In genomic region chr2:177552414-177553175, GRCh38 we compare ENCODE assay signal across 1 cellular context.
TF ChIP-seq lines count a peak whose summit lies in the region.

No MANE protein-coding gene starts in this region.

TF ChIP-seq in GM12878, 131 proteins besides CTCF, POLR2A, EP300 and RAD21 (continued from another document and continues in another):
- TF ChIP-seq CEBPZ (IDR thresholded peaks at IDR 0.05; ENCODE audit: low read depth, low read length) = no peak
- peak; percentile 43 for TF ChIP-seq BACH1 (IDR thresholded peaks at IDR 0.05; ENCODE audit: borderline replicate concordance)
- TF ChIP-seq POU2F2 (IDR thresholded peaks at IDR 0.05; ENCODE audit: borderline replicate concordance, low read depth, low read length) = peak; percentile 32; the same call in 1 of the 3 replicates
- peak in 1 of 2 experiments; percentile 44; a peak in 1 of 4 replicates for TF ChIP-seq ETV6 (conservative IDR thresholded peaks at IDR 0.05 in 1 of 2, IDR thresholded peaks at IDR 0.05 in 1 of 2; ENCODE audit: borderline replicate concordance in 1 of 2, low read depth in 1 of 2)
- peak; percentile 72; the same call in 1 of the 2 replicates for TF ChIP-seq NBN (IDR thresholded peaks at IDR 0.05)
- TF ChIP-seq ZNF24 (IDR thresholded peaks at IDR 0.05) = no peak
- TF ChIP-seq MEF2A (IDR thresholded peaks at IDR 0.05; ENCODE audit: insufficient read depth, low read depth, low read length) = no peak
- no peak for TF ChIP-seq STAT3 (IDR thresholded peaks at IDR 0.05; ENCODE audit: low read depth, low read length)
- 0 out of 2 replicates have a peak, but pooled peaks have one; percentile 60 for TF ChIP-seq CHD2 (IDR thresholded peaks at IDR 0.05; ENCODE audit: borderline replicate concordance, low read depth, low read length)
- no peak for TF ChIP-seq ZNF622 (IDR thresholded peaks at IDR 0.05)
- TF ChIP-seq MTA2 (IDR thresholded peaks at IDR 0.05; ENCODE audit: low read depth) = no peak
- TF ChIP-seq, protein P1, sequence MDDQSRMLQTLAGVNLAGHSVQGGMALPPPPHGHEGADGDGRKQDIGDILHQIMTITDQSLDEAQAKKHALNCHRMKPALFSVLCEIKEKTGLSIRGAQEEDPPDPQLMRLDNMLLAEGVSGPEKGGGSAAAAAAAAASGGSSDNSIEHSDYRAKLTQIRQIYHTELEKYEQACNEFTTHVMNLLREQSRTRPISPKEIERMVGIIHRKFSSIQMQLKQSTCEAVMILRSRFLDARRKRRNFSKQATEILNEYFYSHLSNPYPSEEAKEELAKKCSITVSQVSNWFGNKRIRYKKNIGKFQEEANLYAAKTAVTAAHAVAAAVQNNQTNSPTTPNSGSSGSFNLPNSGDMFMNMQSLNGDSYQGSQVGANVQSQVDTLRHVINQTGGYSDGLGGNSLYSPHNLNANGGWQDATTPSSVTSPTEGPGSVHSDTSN (IDR thresholded peaks at IDR 0.05; ENCODE audit: insufficient replicate concordance, low read depth, low read length) = no peak
- TF ChIP-seq USF2 (IDR thresholded peaks at IDR 0.05; ENCODE audit: borderline replicate concordance, low read depth, low read length) = no peak
- TF ChIP-seq RELA (IDR thresholded peaks at IDR 0.05; ENCODE audit: borderline replicate concordance, partially characterized antibody) = peak; percentile 65
- TF ChIP-seq SIN3A (IDR thresholded peaks at IDR 0.05; ENCODE audit: low read depth, low read length) = no peak; the same call in 1 of the 2 replicates
- TF ChIP-seq, protein P2, sequence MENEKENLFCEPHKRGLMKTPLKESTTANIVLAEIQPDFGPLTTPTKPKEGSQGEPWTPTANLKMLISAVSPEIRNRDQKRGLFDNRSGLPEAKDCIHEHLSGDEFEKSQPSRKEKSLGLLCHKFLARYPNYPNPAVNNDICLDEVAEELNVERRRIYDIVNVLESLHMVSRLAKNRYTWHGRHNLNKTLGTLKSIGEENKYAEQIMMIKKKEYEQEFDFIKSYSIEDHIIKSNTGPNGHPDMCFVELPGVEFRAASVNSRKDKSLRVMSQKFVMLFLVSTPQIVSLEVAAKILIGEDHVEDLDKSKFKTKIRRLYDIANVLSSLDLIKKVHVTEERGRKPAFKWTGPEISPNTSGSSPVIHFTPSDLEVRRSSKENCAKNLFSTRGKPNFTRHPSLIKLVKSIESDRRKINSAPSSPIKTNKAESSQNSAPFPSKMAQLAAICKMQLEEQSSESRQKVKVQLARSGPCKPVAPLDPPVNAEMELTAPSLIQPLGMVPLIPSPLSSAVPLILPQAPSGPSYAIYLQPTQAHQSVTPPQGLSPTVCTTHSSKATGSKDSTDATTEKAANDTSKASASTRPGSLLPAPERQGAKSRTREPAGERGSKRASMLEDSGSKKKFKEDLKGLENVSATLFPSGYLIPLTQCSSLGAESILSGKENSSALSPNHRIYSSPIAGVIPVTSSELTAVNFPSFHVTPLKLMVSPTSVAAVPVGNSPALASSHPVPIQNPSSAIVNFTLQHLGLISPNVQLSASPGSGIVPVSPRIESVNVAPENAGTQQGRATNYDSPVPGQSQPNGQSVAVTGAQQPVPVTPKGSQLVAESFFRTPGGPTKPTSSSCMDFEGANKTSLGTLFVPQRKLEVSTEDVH (IDR thresholded peaks at IDR 0.05; ENCODE audit: low read depth, partially characterized antibody) = peak; percentile 86
- TF ChIP-seq MEF2B (IDR thresholded peaks at IDR 0.05; ENCODE audit: partially characterized antibody, poor library complexity, severe bottlenecking) = peak; percentile 82
- peak; percentile 59; the same call in 1 of the 2 replicates for TF ChIP-seq TCF12 (IDR thresholded peaks at IDR 0.05; ENCODE audit: low read depth, low read length)
- no peak for TF ChIP-seq YBX1 (IDR thresholded peaks at IDR 0.05)
- TF ChIP-seq CREB1 (IDR thresholded peaks at IDR 0.05; ENCODE audit: low read depth) = peak; percentile 76
- no peak for TF ChIP-seq BCLAF1 (IDR thresholded peaks at IDR 0.05)
- TF ChIP-seq RBBP5 (conservative IDR thresholded peaks at IDR 0.05) = no peak
- TF ChIP-seq KLF5 (IDR thresholded peaks at IDR 0.05; ENCODE audit: partially characterized antibody) = peak; percentile 42
- TF ChIP-seq ZNF687 (IDR thresholded peaks at IDR 0.05) = 0 out of 2 replicates have a peak, but pooled peaks have one; percentile 25
- TF ChIP-seq YY1 (IDR thresholded peaks at IDR 0.05; ENCODE audit: low read depth, low read length) = peak; percentile 85
- peak; percentile 17; the same call in 1 of the 2 replicates for TF ChIP-seq CBFB (IDR thresholded peaks at IDR 0.05; ENCODE audit: low read depth)
- peak; percentile 40; the same call in 1 of the 2 replicates for TF ChIP-seq ATF3 (IDR thresholded peaks at IDR 0.05; ENCODE audit: borderline replicate concordance, extremely low read depth, low read depth, low read length)
- TF ChIP-seq PAX8 (IDR thresholded peaks at IDR 0.05) = no peak
- no peak for TF ChIP-seq IKZF2 (IDR thresholded peaks at IDR 0.05)
- 0 out of 2 replicates have a peak, but pooled peaks have one; percentile 25 for TF ChIP-seq RB1 (IDR thresholded peaks at IDR 0.05; ENCODE audit: borderline replicate concordance)
- no peak for TF ChIP-seq MYB (IDR thresholded peaks at IDR 0.05; ENCODE audit: borderline replicate concordance, low read depth, low read length)
- peak; percentile 77; the same call in 1 of the 2 replicates for TF ChIP-seq CREM (IDR thresholded peaks at IDR 0.05; ENCODE audit: low read depth)
- no peak for TF ChIP-seq ASH2L (IDR thresholded peaks at IDR 0.05; ENCODE audit: borderline replicate concordance, low read depth)
- peak; percentile 96 for TF ChIP-seq IKZF1 (conservative IDR thresholded peaks at IDR 0.05)
- peak; percentile 80 for TF ChIP-seq NKRF (conservative IDR thresholded peaks at IDR 0.05)
- TF ChIP-seq PKNOX1 (IDR thresholded peaks at IDR 0.05) = peak; percentile 43; the same call in 1 of the 2 replicates
- peak; percentile 83 for TF ChIP-seq ELK1 (IDR thresholded peaks at IDR 0.05; ENCODE audit: low read depth, low read length)
- TF ChIP-seq SP1 (IDR thresholded peaks at IDR 0.05; ENCODE audit: low read depth, low read length) = peak; percentile 5
- TF ChIP-seq RAD51 (IDR thresholded peaks at IDR 0.05) = no peak
